10 cellular contexts compared by ENCODE assay signal in genomic region chr10:3763852-3764625, GRCh38. TPM values are rescaled to one million over a fixed set of nuclear protein-coding genes. Genes with fewer than 3 reads are reported as not detected.
DNase-seq lines count a peak whose midpoint lies in the region; ATAC-seq and TF ChIP-seq lines count a peak whose summit lies in the region.
"Had no signal": no experiment of that assay in that cellular context is flagged by ENCODE, and none has a peak within 500 bp of the region (broad histone marks: within the 10 kb centered on the region; RNA-seq: fewer than 3 reads in every experiment).

No MANE protein-coding gene starts in this region.

- no peaks in the 10 kb centered on the region for H3K27me3 ChIP-seq in DND-41 (ENCODE audit: insufficient read depth, low read length, poor library complexity)
- H3K27me3 ChIP-seq in OCI-LY3 (ENCODE audit: low read depth, low read length): no peaks in the 10 kb centered on the region
- H3K27me3 ChIP-seq: SJCRH30 had no signal

- intact Hi-C loops in left ventricle myocardium superior (cut with micrococcal nuclease): loop anchor here (10.0 kb wide), 1 partner anchor 519 kb away; no protein-coding TSS in a partner anchor

- peaks cover 39% of the 10 kb centered on the region for H3K4me1 ChIP-seq in DND-41 (ENCODE audit: insufficient read depth, low read length)
- peaks cover 75% of the 10 kb centered on the region for H3K4me1 ChIP-seq in OCI-LY3 (ENCODE audit: low read length)
- H3K4me1 ChIP-seq: SJCRH30 had no signal

- ATAC-seq in DND-41 (ENCODE audit: insufficient read depth, low read depth): no peak; the same call in 2 of the 3 replicates
- ATAC-seq in HG03342 (IDR thresholded peaks at IDR 0.05; ENCODE audit: unreplicated experiment): no peak
- ATAC-seq in left ventricle myocardium superior: no peak

- H3K9me3 ChIP-seq in DND-41 (ENCODE audit: insufficient read depth, low read length, severe bottlenecking) (no peaks in the 10 kb centered on the region), OCI-LY3 (ENCODE audit: insufficient read depth, low read length) (no peaks in the 10 kb centered on the region)
- H3K9me3 ChIP-seq: SJCRH30 had no signal

- H3K9ac ChIP-seq in DND-41 (ENCODE audit: low read depth, low read length): peak overlapping the region; percentile 49
- peak overlapping the region; percentile 49; the same call in 1 of the 2 replicates for H3K9ac ChIP-seq in OCI-LY3 (ENCODE audit: low read length)

- peak overlapping the region; percentile 88 for H3K27ac ChIP-seq in DND-41 (ENCODE audit: low read length)
- peak overlapping the region; percentile 43 for H3K27ac ChIP-seq in OCI-LY3 (ENCODE audit: low read length)
- H3K27ac ChIP-seq in epithelial cell of prostate: peak overlapping the region; percentile 97
- H3K27ac ChIP-seq: SJCRH30 had no signal

- DNase-seq in DND-41: no peak
- peak; percentile 98 for DNase-seq in epithelial cell of prostate (ENCODE audit: low read depth, low spot score)
- DNase-seq in renal cortical epithelial cell (ENCODE audit: low read depth): peak; percentile 89
- no peak for DNase-seq in left ventricle myocardium superior
- no peak for DNase-seq in stimulated activated CD4-positive, alpha-beta T cell treated with anti-CD3 and anti-CD28 coated beads, Interleukin-2, amount 100 ng/mL, for 48 hours
- DNase-seq: midbrain, NCI-H146, SJCRH30 had no signal

- H4K20me1 ChIP-seq in DND-41 (ENCODE audit: insufficient read depth, low read length) (no peaks in the 10 kb centered on the region), OCI-LY3 (ENCODE audit: insufficient read depth, low read length) (no peaks in the 10 kb centered on the region)

- H3K4me2 ChIP-seq in DND-41 (ENCODE audit: insufficient read depth, low read length) (peak overlapping the region; percentile 59), OCI-LY3 (ENCODE audit: low read length) (peak overlapping the region; percentile 76)

- no peaks in the 10 kb centered on the region for H3K79me2 ChIP-seq in DND-41 (ENCODE audit: insufficient read depth, low read length)
- no peaks in the 10 kb centered on the region for H3K79me2 ChIP-seq in OCI-LY3 (ENCODE audit: low read length)

- peak overlapping the region in 1 of 2 experiments; percentile 43; a peak in 2 of 4 replicates for H3K4me3 ChIP-seq in DND-41 (ENCODE audit: low read depth in 1 of 2, low read length in 2 of 2)
- peak overlapping the region; percentile 51 for H3K4me3 ChIP-seq in OCI-LY3 (ENCODE audit: low read length)
- H3K4me3 ChIP-seq: SJCRH30 had no signal

- no peak for TF ChIP-seq CTCF in DND-41 (IDR thresholded peaks at IDR 0.05; ENCODE audit: borderline replicate concordance, extremely low read depth, low read length, poor library complexity, severe bottlenecking)
- no peak for TF ChIP-seq CTCF in OCI-LY3 (IDR thresholded peaks at IDR 0.05; ENCODE audit: low read depth, low read length)

- H2AFZ ChIP-seq in DND-41 (ENCODE audit: low read depth, low read length) (peak overlapping the region; percentile 49), OCI-LY3 (ENCODE audit: low read depth, low read length) (peak overlapping the region; percentile 62; the same call in 1 of the 2 replicates)

- H3K36me3 ChIP-seq in DND-41 (ENCODE audit: insufficient read depth, low read length) (no peaks in the 10 kb centered on the region), OCI-LY3 (replicated peaks; ENCODE audit: low read depth, low read length) (peaks cover 3% of the 10 kb centered on the region)
- H3K36me3 ChIP-seq: SJCRH30 had no signal

RNA-seq across cellular contexts. Expression of gene KLF6, which starts 21.0 kb away (rescaled TPM):
- total RNA-seq in renal cortical epithelial cell (112 and 126 TPM in 2 replicates), left ventricle myocardium superior (62.0 TPM)

Comparison
In these comparisons a context has a peak if more than half of its experiments do, and no peak if none do; other contexts are left out.
1. DNase-seq: peak in epithelial cell of prostate (single experiment) and renal cortical epithelial cell (single experiment); none in DND-41 (single experiment), left ventricle myocardium superior (single experiment) and stimulated activated CD4-positive, alpha-beta T cell treated with anti-CD3 and anti-CD28 coated beads, Interleukin-2, amount 100 ng/mL, for 48 hours (0 of 2).
2. H3K27ac ChIP-seq: peak in every context shown above with its lines; median percentile 97 in epithelial cell of prostate; 88 in DND-41; 43 in OCI-LY3.